ENCODE assay signal across 8 cellular contexts in genomic region chr9:69036319-69036718, GRCh38. TPM values are rescaled to one million over a fixed set of nuclear protein-coding genes. Genes with fewer than 3 reads are reported as not detected.
DNase-seq lines count a peak whose midpoint lies in the region; FAIRE-seq and TF ChIP-seq lines count a peak whose summit lies in the region.

No MANE protein-coding gene starts in this region.

- peak overlapping the region; percentile 99 for H3K4me3 Mint-ChIP-seq in activated naive CD8-positive, alpha-beta T cell

- no peak for TF ChIP-seq CTCF in spleen (IDR thresholded peaks at IDR 0.05 in 8 of 11, conservative IDR thresholded peaks at IDR 0.05 in 3 of 11)

- no peaks in the 10 kb centered on the region for H3K27me3 Mint-ChIP-seq in activated naive CD8-positive, alpha-beta T cell

- H3K9me3 Mint-ChIP-seq in activated naive CD8-positive, alpha-beta T cell (ENCODE audit: low read depth), result no peaks in the 10 kb centered on the region

- TF ChIP-seq POLR2A in spleen (IDR thresholded peaks at IDR 0.05), result no peak

- no peaks in the 10 kb centered on the region for H3K36me3 ChIP-seq in iPS DF 6.9 (ENCODE audit: control insufficient read depth, insufficient read depth, low read length)
- H3K36me3 ChIP-seq in spleen, result peaks cover 0 to 4% (median 0%) of the 10 kb centered on the region in 6 donors

- H3K27ac ChIP-seq in iPS DF 6.9 (ENCODE audit: low read length), result no peak overlapping the region
- peak overlapping the region; percentile 81 to 94 (median 88) for H3K27ac ChIP-seq in spleen

- peak overlapping the region; percentile 74; the same call in 1 of the 2 replicates for H3K4me3 ChIP-seq in iPS DF 6.9 (ENCODE audit: low read length)
- H3K4me3 ChIP-seq in spleen, result peak overlapping the region; percentile 63 to 93 (median 81)

- peaks cover 28% of the 10 kb centered on the region for H3K4me1 Mint-ChIP-seq in activated naive CD8-positive, alpha-beta T cell (ENCODE audit: low read depth)

- H3K9me3 ChIP-seq in iPS DF 6.9 (ENCODE audit: control insufficient read depth, insufficient read depth, low read length) (no peaks in the 10 kb centered on the region), spleen (no peaks in the 10 kb centered on the region)

- H3K27me3 ChIP-seq in iPS DF 6.9 (ENCODE audit: control insufficient read depth, insufficient read depth, low read length) (no peaks in the 10 kb centered on the region; the same call in 1 of the 2 replicates), spleen (replicated peaks in 1 of 7) (no peaks in the 10 kb centered on the region)

- DNase-seq in ACHN (peak; percentile 6), GM19239 (ENCODE audit: insufficient read length, low spot score) (no peak), HuH-7.5 (ENCODE audit: low spot score) (peak; percentile 38), iPS DF 6.9 (ENCODE audit: low read depth, low spot score) (no peak), spleen (no peak), NOMO-1 treated with DMSO at 0.1 percent for 48 hours (lab: John Stamatoyannopoulos, UW; ENCODE audit: unreplicated experiment) (no peak), MV-4-11 (lab: John Stamatoyannopoulos, UW) (no peak)

- no peaks in the 10 kb centered on the region for H3K36me3 Mint-ChIP-seq in activated naive CD8-positive, alpha-beta T cell

- FAIRE-seq in GM19239 (lab: Jason Lieb, UNC), result peak; percentile 83

- 0 out of 2 replicates have a peak, but pooled peaks cover 1% of the 10 kb centered on the region for H3K4me1 ChIP-seq in iPS DF 6.9 (ENCODE audit: control insufficient read depth, insufficient read depth, low read length)
- H3K4me1 ChIP-seq in spleen, result peaks cover 5 to 23% (median 16%) of the 10 kb centered on the region in 6 donors

- WGBS in iPS DF 6.9 (ENCODE audit: insufficient coverage, insufficient read length), result no CpG with 5 or more reads among the region's 14 CpGs
- 2 to 11% (median 4%) methylated on average over 14 of the region's 14 CpGs for WGBS in spleen, 5 donors

- in situ Hi-C loops in ACHN (cut with HindIII; ENCODE audit: low pct_ligation_motif_present, low pct_unique_long_range_greater_than_20kb, low sequenced_read_pairs), result no loop called here

- intact Hi-C loops in spleen (cut with DNase I; ENCODE audit: low total_unique reads), result no loop called here

- H3K27ac Mint-ChIP-seq in activated naive CD8-positive, alpha-beta T cell, result peak overlapping the region; percentile 98

RNA-seq across cellular contexts. Expression of gene FXN, which starts 0.8 kb away (rescaled TPM):
- total RNA-seq in spleen, result 10 to 100 TPM; 11.1 to 25.3 (median 17.8) TPM
- polyA plus RNA-seq in spleen, result 10 to 100 TPM; 11.3 to 17.0 (median 13.3) TPM

RNA-seq across cellular contexts. Expression of gene PRKACG, which starts 22.4 kb away (rescaled TPM):
- not detected for total RNA-seq in spleen
- not detected for polyA plus RNA-seq in spleen

Comparison
In these comparisons a context has a peak if more than half of its experiments do, and no peak if none do; other contexts are left out.
1. DNase-seq: peak in ACHN (single experiment) and HuH-7.5 (single experiment); none in GM19239 (single experiment), iPS DF 6.9 (single experiment), spleen (single experiment), NOMO-1 treated with DMSO at 0.1 percent for 48 hours (single experiment) and MV-4-11 (single experiment).